ENCODE assay signal across 7 cellular contexts in the genomic region with DNA sequence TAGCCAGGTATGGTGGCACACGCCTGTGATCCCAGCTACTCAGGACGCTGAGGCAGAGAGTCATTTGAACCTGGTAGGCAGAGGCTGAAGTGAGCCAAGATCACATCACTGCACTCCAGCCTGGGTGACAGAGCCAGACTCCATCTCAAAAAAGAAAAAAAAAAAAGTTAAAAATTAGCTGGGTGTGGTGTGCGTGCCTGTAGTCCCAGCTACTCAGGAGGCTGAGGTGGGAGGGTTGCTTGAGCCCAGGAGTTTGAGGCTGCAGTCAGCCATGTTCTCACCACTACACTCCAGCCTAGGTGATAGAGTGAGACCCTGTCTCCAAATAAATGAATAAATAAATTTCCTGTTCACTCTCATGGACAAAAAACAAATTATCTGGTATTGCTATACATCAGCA. TPM values are rescaled to one million over a fixed set of nuclear protein-coding genes. Genes with fewer than 3 reads are reported as not detected.
"Had no signal": no experiment of that assay in that cellular context is flagged by ENCODE, and none has a peak within 500 bp of the region (broad histone marks: within the 10 kb centered on the region; RNA-seq: fewer than 3 reads in every experiment).

No MANE protein-coding gene starts in this region.

RNA-seq across cellular contexts. Expression of gene SEC14L6, which starts 5.0 kb away (rescaled TPM):
- total RNA-seq: activated T-helper 17 cell treated with anti-CD3 and anti-CD28 coated beads, Interleukin-2, amount 50 U/mL, for 72 hours; bronchial epithelial cell; T-helper 1 cell treated with Interleukin-12 subunit alpha and Interleukin-12 subunit beta and Interleukin-4 antibody, amounts not matched to agents 30 ng/mL and 1 ng/mL, for 36 hours; vagina had no signal

RNA-seq across cellular contexts. Expression of gene GAL3ST1, which starts 33.0 kb away (rescaled TPM):
- total RNA-seq: endothelial cell of umbilical vein; foreskin keratinocyte; T-helper 1 cell treated with Interleukin-12 subunit alpha and Interleukin-12 subunit beta and Interleukin-4 antibody, amounts not matched to agents 30 ng/mL and 1 ng/mL, for 36 hours; vagina had no signal
- polyA plus RNA-seq: endothelial cell of umbilical vein, foreskin keratinocyte had no signal

RNA-seq across cellular contexts. Expression of gene SEC14L4, which starts 36.0 kb away (rescaled TPM):
- total RNA-seq: activated T-helper 17 cell treated with anti-CD3 and anti-CD28 coated beads, Interleukin-2, amount 50 U/mL, for 72 hours; bronchial epithelial cell; endothelial cell of umbilical vein; occipital lobe; T-helper 1 cell treated with Interleukin-12 subunit alpha and Interleukin-12 subunit beta and Interleukin-4 antibody, amounts not matched to agents 30 ng/mL and 1 ng/mL, for 36 hours; vagina had no signal
- polyA plus RNA-seq: endothelial cell of umbilical vein had no signal
